In genomic region chr2:241945803-241946202, GRCh38 we compare ENCODE assay signal across 19 cellular contexts.
A peak's percentile ranks its signal among the peaks of the same experiment; 100 is the strongest.
DNase-seq lines count a peak whose midpoint lies in the region; ATAC-seq and TF ChIP-seq lines count a peak whose summit lies in the region.
"Had no signal": no experiment of that assay in that cellular context is flagged by ENCODE, and none has a peak within 500 bp of the region (broad histone marks: within the 10 kb centered on the region; RNA-seq: fewer than 3 reads in every experiment).

No MANE protein-coding gene starts in this region.

- peaks cover 2% of the 10 kb centered on the region for H3K4me1 Mint-ChIP-seq in progenitor cell of endocrine pancreas (ENCODE audit: low read depth)
- H3K4me1 Mint-ChIP-seq in stimulated activated memory B cell treated with anti-CD40 and anti-IgM and Interleukin-4, amounts not matched to agents 10 μg/mL and 1 μg/mL and 100 μg/mL, for 72 hours, result peaks cover 28% of the 10 kb centered on the region

- H3K4me1 ChIP-seq in iPS-15b (ENCODE audit: control insufficient read depth, insufficient read depth, low read length), result peaks cover 8% of the 10 kb centered on the region
- H3K4me1 ChIP-seq: BE2C had no signal

- peak overlapping the region; percentile 11 for H3K27ac Mint-ChIP-seq in progenitor cell of endocrine pancreas
- no peak overlapping the region for H3K27ac Mint-ChIP-seq in stimulated activated memory B cell treated with anti-CD40 and anti-IgM and Interleukin-4, amounts not matched to agents 10 μg/mL and 1 μg/mL and 100 μg/mL, for 72 hours
- H3K27ac Mint-ChIP-seq: CD4-positive, CD25-positive, alpha-beta regulatory T cell had no signal

- H3K36me3 ChIP-seq in iPS-15b (ENCODE audit: control insufficient read depth, insufficient read depth, low read length), result no peaks in the 10 kb centered on the region
- H3K36me3 ChIP-seq: BE2C, MG63 had no signal

- H3K4me3 ChIP-seq in iPS-15b (ENCODE audit: low read depth, low read length), result peak overlapping the region; percentile 5

- no peak overlapping the region for H3K4me3 Mint-ChIP-seq in progenitor cell of endocrine pancreas (ENCODE audit: low read depth)
- no peak overlapping the region for H3K4me3 Mint-ChIP-seq in stimulated activated memory B cell treated with anti-CD40 and anti-IgM and Interleukin-4, amounts not matched to agents 10 μg/mL and 1 μg/mL and 100 μg/mL, for 72 hours
- H3K4me3 Mint-ChIP-seq: CD4-positive, CD25-positive, alpha-beta regulatory T cell; IgD-negative memory B cell had no signal

- H3K9me3 ChIP-seq in iPS-15b (ENCODE audit: control insufficient read depth, insufficient read depth, low read length), result no peaks in the 10 kb centered on the region
- H3K9me3 ChIP-seq: BE2C, MG63 had no signal

- H3K9me3 Mint-ChIP-seq in progenitor cell of endocrine pancreas (ENCODE audit: low read depth), result peaks cover 6% of the 10 kb centered on the region
- no peaks in the 10 kb centered on the region for H3K9me3 Mint-ChIP-seq in stimulated activated memory B cell treated with anti-CD40 and anti-IgM and Interleukin-4, amounts not matched to agents 10 μg/mL and 1 μg/mL and 100 μg/mL, for 72 hours
- H3K9me3 Mint-ChIP-seq: CD4-positive, CD25-positive, alpha-beta regulatory T cell; IgD-negative memory B cell had no signal

- no peaks in the 10 kb centered on the region for H3K36me3 Mint-ChIP-seq in progenitor cell of endocrine pancreas (ENCODE audit: insufficient read depth)
- H3K36me3 Mint-ChIP-seq in stimulated activated memory B cell treated with anti-CD40 and anti-IgM and Interleukin-4, amounts not matched to agents 10 μg/mL and 1 μg/mL and 100 μg/mL, for 72 hours, result peaks cover 16% of the 10 kb centered on the region

- ATAC-seq in Right ventricle myocardium superior (ENCODE audit: poor library complexity), result no peak
- no peak for ATAC-seq in stimulated activated memory B cell treated with anti-CD40 and anti-IgM and Interleukin-4, amounts not matched to agents 10 μg/mL and 1 μg/mL and 100 μg/mL, for 72 hours
- ATAC-seq: Right ventricle myocardium inferior had no signal

- peaks cover 50% of the 10 kb centered on the region for H3K27me3 ChIP-seq in iPS-15b (ENCODE audit: control insufficient read depth, insufficient read depth, low read length)
- H3K27me3 ChIP-seq: BE2C, MG63 had no signal

- DNase-seq in cardiac septum (ENCODE audit: low spot score) (peak; percentile 31), Right ventricle myocardium superior (no peak), progenitor cell of endocrine pancreas (ENCODE audit: low spot score, unreplicated experiment) (no peak), GM03348 (ENCODE audit: low spot score) (no peak), mesenteric fat pad (ENCODE audit: low spot score) (no peak), NCI-H510A treated with DMSO at 0.1 percent for 48 hours (lab: John Stamatoyannopoulos, UW) (no peak)
- DNase-seq: BE2C; CD4-positive, CD25-positive, alpha-beta regulatory T cell; GF-D8; Kasumi-1; MG63; NCI-H1092; NCI-H1436 treated with DMSO at 0.1 percent for 48 hours; NCI-H2029; NCI-H446 treated with DMSO at 0.1 percent for 48 hours had no signal

- no peak for TF ChIP-seq CTCF in progenitor cell of endocrine pancreas (IDR thresholded peaks at IDR 0.05; ENCODE audit: unreplicated experiment)

- peaks cover 26% of the 10 kb centered on the region for H3K27me3 Mint-ChIP-seq in progenitor cell of endocrine pancreas
- no peaks in the 10 kb centered on the region for H3K27me3 Mint-ChIP-seq in stimulated activated memory B cell treated with anti-CD40 and anti-IgM and Interleukin-4, amounts not matched to agents 10 μg/mL and 1 μg/mL and 100 μg/mL, for 72 hours
- H3K27me3 Mint-ChIP-seq: CD4-positive, CD25-positive, alpha-beta regulatory T cell; IgD-negative memory B cell had no signal

- H3K9ac ChIP-seq in iPS-15b (ENCODE audit: low read depth, low read length), result no peak overlapping the region

- intact Hi-C loops in cardiac septum (cut with DNase I), result no loop called here
- intact Hi-C loops in Right ventricle myocardium superior (cut with DNase I), result no loop called here
